In genomic region chr10:80503584-80504157, GRCh38 we compare ENCODE assay signal across 9 cellular contexts. TPM values are rescaled to one million over a fixed set of nuclear protein-coding genes. Genes with fewer than 3 reads are reported as not detected.
A peak's percentile ranks its signal among the peaks of the same experiment; 100 is the strongest.
DNase-seq lines count a peak whose midpoint lies in the region; ATAC-seq, FAIRE-seq and TF ChIP-seq lines count a peak whose summit lies in the region.
"Had no signal": no experiment of that assay in that cellular context is flagged by ENCODE, and none has a peak within 500 bp of the region (broad histone marks: within the 10 kb centered on the region; RNA-seq: fewer than 3 reads in every experiment).

No MANE protein-coding gene starts in this region.

- FAIRE-seq in small intestine (lab: Jason Lieb, UNC): no peak

- H3K4me3 Mint-ChIP-seq in GM23338 (no peak overlapping the region), activated B cell treated with CpG ODN at 0.5 μM for 24 hours (no peak overlapping the region), glutamatergic neuron (ENCODE audit: unreplicated experiment) (no peak overlapping the region)

- H3K4me3 ChIP-seq in GM23338 (no peak overlapping the region), small intestine (ENCODE audit: low read depth in 1 of 2, low read length in 2 of 2) (no peak overlapping the region)

- no peaks in the 10 kb centered on the region for H3K9me2 ChIP-seq in GM23338 (ENCODE audit: insufficient read depth)

- ATAC-seq in GM23338: no peak
- ATAC-seq in activated B cell treated with CpG ODN at 0.5 μM for 24 hours (ENCODE audit: low read depth): no peak
- ATAC-seq in HG02938 (IDR thresholded peaks at IDR 0.05; ENCODE audit: unreplicated experiment): no peak

- H3K27ac Mint-ChIP-seq in GM23338 (no peak overlapping the region; the same call in 1 of the 2 replicates), activated B cell treated with CpG ODN at 0.5 μM for 24 hours (peak overlapping the region; percentile 66), glutamatergic neuron (ENCODE audit: unreplicated experiment) (peak overlapping the region; percentile 78)

- H3K36me3 Mint-ChIP-seq in GM23338 (ENCODE audit: low read depth) (peaks cover 13% of the 10 kb centered on the region; the same call in 1 of the 3 replicates), activated B cell treated with CpG ODN at 0.5 μM for 24 hours (ENCODE audit: low read depth) (peaks cover 13% of the 10 kb centered on the region), glutamatergic neuron (ENCODE audit: unreplicated experiment) (peaks cover 7% of the 10 kb centered on the region)

- POLR2A ChIA-PET in activated B cell treated with CpG ODN at 0.5 μM for 24 hours (lab: Charles Lee): interaction anchor here (0.6 to 2.6 kb wide), 3 partner anchors 32 to 59 kb away, joined by 3 to 21 read pairs (median 7); no protein-coding TSS in a partner anchor

- H3K9me3 ChIP-seq in small intestine (ENCODE audit: control insufficient read depth, low read depth): no peaks in the 10 kb centered on the region

- no peak overlapping the region for H3K27ac ChIP-seq in GM23338 (ENCODE audit: low read depth)
- H3K27ac ChIP-seq in small intestine (ENCODE audit: low read depth in 1 of 2, low read length in 1 of 2): peak overlapping the region; percentile 68 to 90

- no peak overlapping the region for H2AFZ ChIP-seq in GM23338

- CTCF ChIA-PET in activated B cell treated with CpG ODN at 0.5 μM for 24 hours (lab: Charles Lee): interaction anchor here (0.8 to 7.9 kb wide), 9 partner anchors 12 to 124 kb away, joined by 3 to 210 read pairs (median 5); no protein-coding TSS in a partner anchor

- H3K9me3 Mint-ChIP-seq in GM23338 (no peaks in the 10 kb centered on the region; the same call in 2 of the 3 replicates), activated B cell treated with CpG ODN at 0.5 μM for 24 hours (no peaks in the 10 kb centered on the region), glutamatergic neuron (ENCODE audit: unreplicated experiment) (peaks cover 15% of the 10 kb centered on the region)

- no peaks in the 10 kb centered on the region for H3F3A ChIP-seq in GM23338 (replicated peaks; ENCODE audit: low read depth)

- H3K79me2 ChIP-seq in GM23338 (replicated peaks; ENCODE audit: insufficient read depth): peaks cover 55% of the 10 kb centered on the region

- WGBS in small intestine, 3 donors: 74 to 84% (median 76%) methylated on average over 7 of the region's 7 CpGs

- H4K20me1 ChIP-seq in GM23338 (replicated peaks; ENCODE audit: insufficient read depth): peaks cover 13% of the 10 kb centered on the region

- H3K27me3 ChIP-seq in GM23338 (ENCODE audit: insufficient read depth): no peaks in the 10 kb centered on the region
- no peaks in the 10 kb centered on the region for H3K27me3 ChIP-seq in small intestine (ENCODE audit: control insufficient read depth in 2 of 2, insufficient read depth in 2 of 2, low read length in 2 of 2)

- 0 out of 2 replicates have a peak overlapping the region, but pooled peaks have one; percentile 38 for H3K4me2 ChIP-seq in GM23338

- intact Hi-C loops in activated B cell treated with CpG ODN at 0.5 μM for 24 hours (cut with micrococcal nuclease): loop anchor here (10.0 kb wide), 1 partner anchor 239 kb away; no protein-coding TSS in a partner anchor

- TF ChIP-seq CTCF in GM23338 (conservative IDR thresholded peaks at IDR 0.05; ENCODE audit: low read depth in 2 of 2) (0 out of 4 replicates have a peak, but pooled peaks of 1 of the 2 experiments have one; percentile 2), activated B cell treated with CpG ODN at 0.5 μM for 24 hours (IDR thresholded peaks at IDR 0.05) (no peak), glutamatergic neuron (IDR thresholded peaks at IDR 0.05; ENCODE audit: partially characterized antibody, unreplicated experiment) (no peak)

- H3K27me3 Mint-ChIP-seq in GM23338 (ENCODE audit: insufficient read depth, low read depth, poor library complexity) (peaks cover 10% of the 10 kb centered on the region), activated B cell treated with CpG ODN at 0.5 μM for 24 hours (no peaks in the 10 kb centered on the region), glutamatergic neuron (ENCODE audit: unreplicated experiment) (peaks cover 12% of the 10 kb centered on the region)

- H3K36me3 ChIP-seq in GM23338 (ENCODE audit: insufficient read depth) (no peaks in the 10 kb centered on the region), small intestine (ENCODE audit: control insufficient read depth in 2 of 2, insufficient read depth in 2 of 2, low read length in 2 of 2) (peaks cover 0 to 1% of the 10 kb centered on the region in 2 donors)

- peak; percentile 47 for DNase-seq in GM23338 (ENCODE audit: low spot score)
- no peak for DNase-seq in activated B cell treated with CpG ODN at 0.5 μM for 24 hours
- no peak for DNase-seq in glutamatergic neuron
- no peak for DNase-seq in small intestine
- no peak for DNase-seq in NCI-H2171 (lab: John Stamatoyannopoulos, UW)
- DNase-seq in SK-N-DZ (ENCODE audit: low spot score): no peak
- DNase-seq: activated CD8-positive, alpha-beta memory T cell treated with anti-CD3 and anti-CD28 coated beads for 24 hours had no signal

- H3K4me1 ChIP-seq in GM23338 (ENCODE audit: insufficient read depth): peaks cover 6% of the 10 kb centered on the region; the same call in 1 of the 2 replicates
- H3K4me1 ChIP-seq in small intestine (ENCODE audit: control insufficient read depth in 2 of 2, insufficient read depth in 1 of 2, low read depth in 1 of 2, low read length in 1 of 2): peaks cover 22 to 31% of the 10 kb centered on the region in 2 donors

- H3K4me1 Mint-ChIP-seq in GM23338: peaks cover 40% of the 10 kb centered on the region
- peaks cover 69% of the 10 kb centered on the region for H3K4me1 Mint-ChIP-seq in activated B cell treated with CpG ODN at 0.5 μM for 24 hours
- peaks cover 52% of the 10 kb centered on the region for H3K4me1 Mint-ChIP-seq in glutamatergic neuron (ENCODE audit: low read depth, unreplicated experiment)

TF ChIP-seq in GM23338, 12 proteins besides CTCF, POLR2A, EP300 and RAD21 (continues in another document):
- no peak for TF ChIP-seq CREB1 (CRISPR knock-in tag; IDR thresholded peaks at IDR 0.05; ENCODE audit: low read depth)

RNA-seq across cellular contexts. Expression of gene SH2D4B, which starts 34.0 kb away (rescaled TPM):
- not detected in 2 replicates for total RNA-seq in GM23338 (2014; rRNA removed; shearing (Covaris generic))
- polyA plus RNA-seq in GM23338 (2016; fragmentation: Nextera tagmentation; extraction: Ambion mirVana) (0.08 TPM in 1 of 2 replicates, not detected in the other), small intestine (under 1 TPM in 1 of 3 donors, not detected in 2; 0.09 TPM)
- total RNA-seq in activated B cell treated with CpG ODN at 0.5 μM for 24 hours (0.07 TPM in 1 of 2 replicates, not detected in the other), glutamatergic neuron (ENCODE audit: unreplicated experiment) (0.12 TPM)
- not detected in 2 replicates for polyA plus RNA-seq in SK-N-DZ (2014; cell fraction: cytosol; rRNA removed)
- not detected in 2 replicates for polyA plus RNA-seq in SK-N-DZ (2014; cell fraction: nucleus; rRNA removed)
- total RNA-seq: left lobe of liver had no signal

RNA-seq across cellular contexts. Expression of gene TSPAN14, which starts 49.6 kb away (rescaled TPM):
- total RNA-seq in GM23338 (2014; rRNA removed; shearing (Covaris generic)): 31.8 and 40.7 TPM in 2 replicates
- polyA plus RNA-seq in GM23338 (2016; fragmentation: Nextera tagmentation; extraction: Ambion mirVana) (17.1 and 17.9 TPM in 2 replicates), small intestine (10 to 100 TPM in 1 of 3 donors, 1 to 10 TPM in 2; 7.4 to 56.5 (median 8.4) TPM)
- total RNA-seq in activated B cell treated with CpG ODN at 0.5 μM for 24 hours (18.9 and 20.7 TPM in 2 replicates), glutamatergic neuron (ENCODE audit: unreplicated experiment) (141 TPM)
- polyA plus RNA-seq in SK-N-DZ (2014; cell fraction: cytosol; rRNA removed): 34.6 and 36.3 TPM in 2 replicates
- 16.0 and 16.4 TPM in 2 replicates for polyA plus RNA-seq in SK-N-DZ (2014; cell fraction: nucleus; rRNA removed)
